ENCODE assay signal across 15 cellular contexts in the genomic region with DNA sequence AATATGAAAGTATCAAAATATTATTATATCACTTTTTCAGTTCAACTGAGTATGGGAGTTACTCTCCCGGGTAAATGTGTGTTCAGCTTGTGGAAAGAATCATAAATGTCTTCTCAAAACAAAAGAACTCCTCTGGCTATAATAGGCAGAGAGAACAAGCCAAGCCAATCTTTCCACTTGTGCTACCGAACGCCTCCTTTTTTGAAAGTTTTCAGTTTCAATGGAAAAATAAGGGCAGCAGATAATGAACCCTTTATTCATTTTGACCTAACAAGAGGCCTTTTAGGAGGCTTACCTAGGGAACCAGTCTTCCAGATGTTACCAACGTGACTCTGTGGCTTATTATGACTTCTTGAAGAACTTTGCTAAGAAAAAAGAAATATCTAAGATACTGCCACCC.
DNase-seq lines count a peak whose midpoint lies in the region; ATAC-seq, FAIRE-seq and TF ChIP-seq lines count a peak whose summit lies in the region.
"Had no signal": no experiment of that assay in that cellular context is flagged by ENCODE, and none has a peak within 500 bp of the region (broad histone marks: within the 10 kb centered on the region; RNA-seq: fewer than 3 reads in every experiment).

No MANE protein-coding gene starts in this region.

- H3K4me3 Mint-ChIP-seq in activated CD4-positive, alpha-beta T cell treated with anti-CD3 and anti-CD28 coated beads, Interleukin-2, amount 10 ng/mL, durations not matched to agents 24 days and 14 days, result no peak overlapping the region
- no peak overlapping the region for H3K4me3 Mint-ChIP-seq in activated T-helper 2 cell treated with anti-CD3 and anti-CD28 coated beads, Interferon-gamma antibody, Interleukin-2, Interleukin-4, amounts not matched to agents 10 μg/mL and 5 μg/mL and 100 μg/mL, durations not matched to agents 14 hours and 24 hours and 36 hours (ENCODE audit: low read depth)
- no peak overlapping the region for H3K4me3 Mint-ChIP-seq in mesothelial cell of epicardium
- H3K4me3 Mint-ChIP-seq: CD4-positive, CD25-positive, alpha-beta regulatory T cell had no signal

- peaks cover 9% of the 10 kb centered on the region for H3K9me3 Mint-ChIP-seq in activated CD4-positive, alpha-beta T cell treated with anti-CD3 and anti-CD28 coated beads, Interleukin-2, amount 10 ng/mL, durations not matched to agents 24 days and 14 days
- no peaks in the 10 kb centered on the region for H3K9me3 Mint-ChIP-seq in activated T-helper 2 cell treated with anti-CD3 and anti-CD28 coated beads, Interferon-gamma antibody, Interleukin-2, Interleukin-4, amounts not matched to agents 10 μg/mL and 5 μg/mL and 100 μg/mL, durations not matched to agents 14 hours and 24 hours and 36 hours
- H3K9me3 Mint-ChIP-seq in mesothelial cell of epicardium, result peaks cover 16% of the 10 kb centered on the region

- ATAC-seq in sciatic nerve (peak; percentile 83), SK-N-SH treated with all-trans-retinoic acid at 6 μM for 48 hours (no peak)
- ATAC-seq: HCT116 had no signal

- no peaks in the 10 kb centered on the region for H3K27me3 Mint-ChIP-seq in activated CD4-positive, alpha-beta T cell treated with anti-CD3 and anti-CD28 coated beads, Interleukin-2, amount 10 ng/mL, durations not matched to agents 24 days and 14 days
- no peaks in the 10 kb centered on the region for H3K27me3 Mint-ChIP-seq in activated T-helper 2 cell treated with anti-CD3 and anti-CD28 coated beads, Interferon-gamma antibody, Interleukin-2, Interleukin-4, amounts not matched to agents 10 μg/mL and 5 μg/mL and 100 μg/mL, durations not matched to agents 14 hours and 24 hours and 36 hours (ENCODE audit: low read depth)
- no peaks in the 10 kb centered on the region for H3K27me3 Mint-ChIP-seq in mesothelial cell of epicardium (ENCODE audit: low read depth)

- intact Hi-C loops in activated CD4-positive, alpha-beta T cell treated with anti-CD3 and anti-CD28 coated beads, Interleukin-2, amount 10 ng/mL, durations not matched to agents 24 days and 14 days (cut with micrococcal nuclease), result loop anchor here (5.0 kb wide), 1 partner anchor 37 kb away; no protein-coding TSS in a partner anchor
- intact Hi-C loops in activated T-helper 2 cell treated with anti-CD3 and anti-CD28 coated beads, Interferon-gamma antibody, Interleukin-2, Interleukin-4, amounts not matched to agents 10 μg/mL and 5 μg/mL and 100 μg/mL, durations not matched to agents 14 hours and 24 hours and 36 hours (cut with micrococcal nuclease), result loop anchor here (1.0 to 10.0 kb wide), 4 partner anchors 67 to 382 kb away; partner anchors contain the start of gene PDE7B
- intact Hi-C loops in sciatic nerve (cut with DNase I), result no loop called here

- DNase-seq in activated CD4-positive, alpha-beta T cell treated with anti-CD3 and anti-CD28 coated beads, Interleukin-2, amount 10 ng/mL, durations not matched to agents 24 days and 14 days, result no peak
- no peak for DNase-seq in activated CD4-positive, alpha-beta T cell treated with anti-CD3 and anti-CD28 coated beads, Interleukin-2, amount 50 U/mL, for 4 hours
- DNase-seq in GM19239 (ENCODE audit: insufficient read length, low spot score) (no peak), sciatic nerve (ENCODE audit: low spot score) (no peak), mesothelial cell of epicardium (ENCODE audit: low spot score in 2 of 2, unreplicated experiment in 2 of 2) (no peak)
- no peak for DNase-seq in activated T-helper 2 cell treated with anti-CD3 and anti-CD28 coated beads, Interferon-gamma antibody, Interleukin-2, Interleukin-4, amounts not matched to agents 10 μg/mL and 5 μg/mL and 100 μg/mL, durations not matched to agents 14 hours and 24 hours and 36 hours (ENCODE audit: low spot score)
- DNase-seq: 8988T; AML-193; CD4-positive, CD25-positive, alpha-beta regulatory T cell; DMS53; GF-D8; GM23248 had no signal

- peaks cover 35% of the 10 kb centered on the region for H3K4me1 Mint-ChIP-seq in activated CD4-positive, alpha-beta T cell treated with anti-CD3 and anti-CD28 coated beads, Interleukin-2, amount 10 ng/mL, durations not matched to agents 24 days and 14 days
- H3K4me1 Mint-ChIP-seq in activated T-helper 2 cell treated with anti-CD3 and anti-CD28 coated beads, Interferon-gamma antibody, Interleukin-2, Interleukin-4, amounts not matched to agents 10 μg/mL and 5 μg/mL and 100 μg/mL, durations not matched to agents 14 hours and 24 hours and 36 hours (ENCODE audit: low read depth), result peaks cover 48% of the 10 kb centered on the region
- peaks cover 14% of the 10 kb centered on the region for H3K4me1 Mint-ChIP-seq in mesothelial cell of epicardium
- H3K4me1 Mint-ChIP-seq: CD4-positive, CD25-positive, alpha-beta regulatory T cell had no signal

- peaks cover 29% of the 10 kb centered on the region for H3K36me3 Mint-ChIP-seq in activated CD4-positive, alpha-beta T cell treated with anti-CD3 and anti-CD28 coated beads, Interleukin-2, amount 10 ng/mL, durations not matched to agents 24 days and 14 days (ENCODE audit: low read depth)
- H3K36me3 Mint-ChIP-seq in activated T-helper 2 cell treated with anti-CD3 and anti-CD28 coated beads, Interferon-gamma antibody, Interleukin-2, Interleukin-4, amounts not matched to agents 10 μg/mL and 5 μg/mL and 100 μg/mL, durations not matched to agents 14 hours and 24 hours and 36 hours (ENCODE audit: low read depth), result peaks cover 54% of the 10 kb centered on the region
- peaks cover 5% of the 10 kb centered on the region for H3K36me3 Mint-ChIP-seq in mesothelial cell of epicardium
- H3K36me3 Mint-ChIP-seq: CD4-positive, CD25-positive, alpha-beta regulatory T cell had no signal

- no peak for TF ChIP-seq CTCF in mesothelial cell of epicardium (IDR thresholded peaks at IDR 0.05; ENCODE audit: unreplicated experiment)

- peak overlapping the region; percentile 82 for H3K27ac Mint-ChIP-seq in activated CD4-positive, alpha-beta T cell treated with anti-CD3 and anti-CD28 coated beads, Interleukin-2, amount 10 ng/mL, durations not matched to agents 24 days and 14 days
- peak overlapping the region; percentile 51 for H3K27ac Mint-ChIP-seq in activated T-helper 2 cell treated with anti-CD3 and anti-CD28 coated beads, Interferon-gamma antibody, Interleukin-2, Interleukin-4, amounts not matched to agents 10 μg/mL and 5 μg/mL and 100 μg/mL, durations not matched to agents 14 hours and 24 hours and 36 hours
- no peak overlapping the region for H3K27ac Mint-ChIP-seq in mesothelial cell of epicardium
- H3K27ac Mint-ChIP-seq: CD4-positive, CD25-positive, alpha-beta regulatory T cell had no signal

- FAIRE-seq in GM19239 (lab: Jason Lieb, UNC), result peak; percentile 66
- FAIRE-seq: H54 had no signal

TF ChIP-seq in SK-N-SH treated with all-trans-retinoic acid at 6 μM for 48 hours, 23 proteins besides CTCF, POLR2A, EP300 and RAD21:
- TF ChIP-seq GLIS3 (CRISPR knock-in tag; IDR thresholded peaks at IDR 0.05) (no peak), OSR1 (CRISPR knock-in tag; IDR thresholded peaks at IDR 0.05) (no peak), ZNF8 (CRISPR knock-in tag; IDR thresholded peaks at IDR 0.05) (no peak), BACH2 (CRISPR knock-in tag; IDR thresholded peaks at IDR 0.05; ENCODE audit: borderline replicate concordance) (no peak), PPARA (CRISPR knock-in tag; IDR thresholded peaks at IDR 0.05; ENCODE audit: borderline replicate concordance) (no peak)
- TF ChIP-seq, protein P1, sequence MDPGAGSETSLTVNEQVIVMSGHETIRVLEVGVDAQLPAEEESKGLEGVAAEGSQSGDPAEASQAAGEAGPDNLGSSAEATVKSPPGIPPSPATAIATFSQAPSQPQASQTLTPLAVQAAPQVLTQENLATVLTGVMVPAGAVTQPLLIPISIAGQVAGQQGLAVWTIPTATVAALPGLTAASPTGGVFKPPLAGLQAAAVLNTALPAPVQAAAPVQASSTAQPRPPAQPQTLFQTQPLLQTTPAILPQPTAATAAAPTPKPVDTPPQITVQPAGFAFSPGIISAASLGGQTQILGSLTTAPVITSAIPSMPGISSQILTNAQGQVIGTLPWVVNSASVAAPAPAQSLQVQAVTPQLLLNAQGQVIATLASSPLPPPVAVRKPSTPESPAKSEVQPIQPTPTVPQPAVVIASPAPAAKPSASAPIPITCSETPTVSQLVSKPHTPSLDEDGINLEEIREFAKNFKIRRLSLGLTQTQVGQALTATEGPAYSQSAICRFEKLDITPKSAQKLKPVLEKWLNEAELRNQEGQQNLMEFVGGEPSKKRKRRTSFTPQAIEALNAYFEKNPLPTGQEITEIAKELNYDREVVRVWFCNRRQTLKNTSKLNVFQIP (CRISPR knock-in tag; IDR thresholded peaks at IDR 0.05; ENCODE audit: borderline replicate concordance, low read depth), result no peak
- TF ChIP-seq, protein P2, sequence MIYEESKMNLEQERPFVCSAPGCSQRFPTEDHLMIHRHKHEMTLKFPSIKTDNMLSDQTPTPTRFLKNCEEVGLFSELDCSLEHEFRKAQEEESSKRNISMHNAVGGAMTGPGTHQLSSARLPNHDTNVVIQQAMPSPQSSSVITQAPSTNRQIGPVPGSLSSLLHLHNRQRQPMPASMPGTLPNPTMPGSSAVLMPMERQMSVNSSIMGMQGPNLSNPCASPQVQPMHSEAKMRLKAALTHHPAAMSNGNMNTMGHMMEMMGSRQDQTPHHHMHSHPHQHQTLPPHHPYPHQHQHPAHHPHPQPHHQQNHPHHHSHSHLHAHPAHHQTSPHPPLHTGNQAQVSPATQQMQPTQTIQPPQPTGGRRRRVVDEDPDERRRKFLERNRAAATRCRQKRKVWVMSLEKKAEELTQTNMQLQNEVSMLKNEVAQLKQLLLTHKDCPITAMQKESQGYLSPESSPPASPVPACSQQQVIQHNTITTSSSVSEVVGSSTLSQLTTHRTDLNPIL (CRISPR knock-in tag; IDR thresholded peaks at IDR 0.05; ENCODE audit: low read depth), result no peak
TF ChIP-seq in SK-N-SH treated with all-trans-retinoic acid at 6 μM for 48 hours: peak in this region for 0.
